ENCODE assay signal across 18 cellular contexts in the genomic region with DNA sequence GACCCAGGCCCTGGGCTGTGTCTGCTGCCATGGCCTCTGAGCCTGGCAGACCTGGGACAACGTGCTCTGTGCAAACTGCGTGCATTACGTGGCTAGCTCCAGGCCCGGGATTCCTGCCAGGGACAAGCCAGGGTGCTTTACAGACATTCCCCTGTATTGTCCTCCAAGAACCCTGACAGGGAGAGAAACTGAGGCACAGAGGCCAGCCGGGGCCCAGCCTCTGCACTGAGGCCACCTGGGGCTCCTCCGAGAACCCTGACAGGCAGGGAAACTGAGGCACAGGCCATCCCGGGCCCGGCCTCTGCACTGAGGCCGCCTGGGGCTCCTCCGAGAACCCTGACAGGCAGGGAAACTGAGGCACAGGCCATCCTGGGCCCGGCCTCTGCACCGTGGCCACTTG.
DNase-seq lines count a peak whose midpoint lies in the region; ATAC-seq and TF ChIP-seq lines count a peak whose summit lies in the region.
"Had no signal": no experiment of that assay in that cellular context is flagged by ENCODE, and none has a peak within 500 bp of the region (broad histone marks: within the 10 kb centered on the region; RNA-seq: fewer than 3 reads in every experiment).

No MANE protein-coding gene starts in this region.

- no peak overlapping the region for H3K27ac ChIP-seq in endodermal cell (ENCODE audit: low read depth, low read length)
- no peak overlapping the region for H3K27ac ChIP-seq in osteoblast (ENCODE audit: low read depth, low read length)
- H3K27ac ChIP-seq in upper lobe of left lung = no peak overlapping the region
- no peak overlapping the region for H3K27ac ChIP-seq in PC-9

- no peak overlapping the region for H2AFZ ChIP-seq in osteoblast (ENCODE audit: low read length)
- no peak overlapping the region for H2AFZ ChIP-seq in PC-9

- H3K79me2 ChIP-seq in osteoblast (ENCODE audit: insufficient read depth, low read length) (no peaks in the 10 kb centered on the region), PC-9 (ENCODE audit: low read depth) (no peaks in the 10 kb centered on the region)

- H3K4me1 Mint-ChIP-seq in endodermal cell = no peaks in the 10 kb centered on the region

- H3K4me1 ChIP-seq in endodermal cell (ENCODE audit: control insufficient read depth, insufficient read depth, low read length) (no peaks in the 10 kb centered on the region), osteoblast (ENCODE audit: insufficient read depth, low read length) (no peaks in the 10 kb centered on the region), upper lobe of left lung (no peaks in the 10 kb centered on the region), PC-9 (replicated peaks; ENCODE audit: insufficient read depth) (no peaks in the 10 kb centered on the region)

- no peaks in the 10 kb centered on the region for H3F3A ChIP-seq in PC-9 (ENCODE audit: insufficient read depth, low read depth)

- 88 to 93% methylated on average over 9 to 12 of the region's 12 CpGs for WGBS in endodermal cell (ENCODE audit: insufficient coverage in 1 of 2, insufficient read length in 1 of 2), 2 experiments
- 84 to 85% methylated on average over 11 to 12 of the region's 12 CpGs for WGBS in upper lobe of left lung, 2 donors

- CTCF ChIA-PET in PC-9 (lab: Charles Lee) = no interaction called here

- no peaks in the 10 kb centered on the region for H3K27me3 ChIP-seq in endodermal cell (ENCODE audit: control insufficient read depth, insufficient read depth, low read length, poor library complexity, severe bottlenecking)
- peaks cover 27% of the 10 kb centered on the region for H3K27me3 ChIP-seq in osteoblast (ENCODE audit: insufficient read depth, low read length)
- no peaks in the 10 kb centered on the region for H3K27me3 ChIP-seq in upper lobe of left lung
- H3K27me3 ChIP-seq in PC-9 (ENCODE audit: insufficient read depth, low read depth) = peaks cover 85% of the 10 kb centered on the region

- TF ChIP-seq EP300 in upper lobe of left lung (IDR thresholded peaks at IDR 0.05) = no peak

- no peak overlapping the region for H3K9ac ChIP-seq in endodermal cell (ENCODE audit: extremely low read depth, low read length, poor library complexity, severe bottlenecking)

- TF ChIP-seq CTCF in endodermal cell (conservative IDR thresholded peaks at IDR 0.05) (no peak), osteoblast (IDR thresholded peaks at IDR 0.05; ENCODE audit: extremely low read depth, low read depth, low read length) (no peak), upper lobe of left lung (IDR thresholded peaks at IDR 0.05) (no peak), PC-9 (conservative IDR thresholded peaks at IDR 0.05) (no peak)

- no peak for TF ChIP-seq POLR2A in upper lobe of left lung (IDR thresholded peaks at IDR 0.05)

- no peaks in the 10 kb centered on the region for H4K20me1 ChIP-seq in osteoblast (ENCODE audit: insufficient read depth, low read length)
- no peaks in the 10 kb centered on the region for H4K20me1 ChIP-seq in PC-9 (ENCODE audit: insufficient read depth)

- ATAC-seq in left cardiac atrium (no peak), upper lobe of left lung (ENCODE audit: low FRiP score in 2 of 2) (no peak)
- ATAC-seq: Right ventricle myocardium inferior had no signal

- H3K4me2 ChIP-seq in osteoblast (ENCODE audit: insufficient read depth, low read length) = no peak overlapping the region
- no peak overlapping the region for H3K4me2 ChIP-seq in PC-9

- H3K4me3 Mint-ChIP-seq in endodermal cell = no peak overlapping the region
- H3K4me3 Mint-ChIP-seq: CD14-positive monocyte had no signal

- POLR2A ChIA-PET in PC-9 (lab: Charles Lee; ENCODE audit: unreplicated experiment) = no interaction called here

- DNase-seq in cardiac septum (ENCODE audit: low spot score) = peak; percentile 68
- no peak for DNase-seq in left cardiac atrium
- DNase-seq in endodermal cell = peak; percentile 22
- DNase-seq in osteoblast (ENCODE audit: insufficient read length, low spot score, missing footprints) = peak; percentile 21
- peak; percentile 8 to 59 for DNase-seq in upper lobe of left lung
- no peak for DNase-seq in PC-9
- no peak for DNase-seq in CD1c-positive myeloid dendritic cell (ENCODE audit: extremely low spot score)
- DNase-seq in mucosa of gallbladder (ENCODE audit: low spot score) = no peak
- DNase-seq: COR-L47, DMS153, EL, NCI-H1048, NCI-H146, NCI-H2081, NCI-H510A, NCI-H82 had no signal

- no peaks in the 10 kb centered on the region for H3K36me3 Mint-ChIP-seq in endodermal cell (ENCODE audit: low read depth)
- H3K36me3 Mint-ChIP-seq: CD14-positive monocyte had no signal

- intact Hi-C loops in cardiac septum (cut with DNase I) = no loop called here
- intact Hi-C loops in left cardiac atrium (cut with DNase I) = no loop called here
- intact Hi-C loops in PC-9 (cut with micrococcal nuclease; ENCODE audit: unreplicated experiment) = no loop called here

- H3K9me3 ChIP-seq in endodermal cell (ENCODE audit: control insufficient read depth, low read length) (no peaks in the 10 kb centered on the region), osteoblast (ENCODE audit: low read depth, low read length) (no peaks in the 10 kb centered on the region), upper lobe of left lung (no peaks in the 10 kb centered on the region), PC-9 (ENCODE audit: insufficient read depth, low read depth) (no peaks in the 10 kb centered on the region)

- H3K36me3 ChIP-seq in endodermal cell (ENCODE audit: control insufficient read depth, insufficient read depth, low read length) (no peaks in the 10 kb centered on the region), osteoblast (ENCODE audit: insufficient read depth, low read length) (no peaks in the 10 kb centered on the region), upper lobe of left lung (no peaks in the 10 kb centered on the region), PC-9 (ENCODE audit: low read depth) (no peaks in the 10 kb centered on the region)

- no peaks in the 10 kb centered on the region for H3K9me2 ChIP-seq in PC-9 (ENCODE audit: insufficient read depth)

- H3K4me3 ChIP-seq in endodermal cell (ENCODE audit: low read length) (no peak overlapping the region), osteoblast (ENCODE audit: insufficient read depth, low read length) (no peak overlapping the region), upper lobe of left lung (no peak overlapping the region), PC-9 (no peak overlapping the region)

- no TSS peak for BruUV-seq in PC-9 (replicated peaks; lab: Mats Ljungman, UMichigan)

- peaks cover 9% of the 10 kb centered on the region for H3K9me3 Mint-ChIP-seq in endodermal cell

- H3K27ac Mint-ChIP-seq in endodermal cell = no peak overlapping the region
- H3K27ac Mint-ChIP-seq: CD14-positive monocyte had no signal

- no peaks in the 10 kb centered on the region for H3K27me3 Mint-ChIP-seq in endodermal cell (ENCODE audit: insufficient read depth)

Comparison
In these comparisons a context has a peak if more than half of its experiments do, and no peak if none do; other contexts are left out.
1. DNase-seq: peak in cardiac septum (single experiment), endodermal cell (single experiment), osteoblast (single experiment) and upper lobe of left lung (2 of 2); none in left cardiac atrium (single experiment), PC-9 (0 of 2), CD1c-positive myeloid dendritic cell (single experiment) and mucosa of gallbladder (single experiment).